In genomic region chr20:37992802-37993538, GRCh38 we compare ENCODE assay signal across 8 cellular contexts. TPM values are rescaled to one million over a fixed set of nuclear protein-coding genes. Genes with fewer than 3 reads are reported as not detected.
DNase-seq lines count a peak whose midpoint lies in the region; ATAC-seq and TF ChIP-seq lines count a peak whose summit lies in the region.

No MANE protein-coding gene starts in this region.

- H3K4me3 Mint-ChIP-seq in CD8-positive, alpha-beta T cell, result no peak overlapping the region

- H3K9me3 Mint-ChIP-seq in CD8-positive, alpha-beta T cell, result no peaks in the 10 kb centered on the region

- POLR2A ChIA-PET in CD8-positive, alpha-beta T cell (lab: Charles Lee), result no interaction called here

- H3K36me3 ChIP-seq in CD8-positive, alpha-beta T cell (ENCODE audit: insufficient read depth, low read length), result peaks cover 9% of the 10 kb centered on the region
- H3K36me3 ChIP-seq in OCI-LY3 (replicated peaks; ENCODE audit: low read depth, low read length), result peaks cover 84% of the 10 kb centered on the region
- peaks cover 0 to 35% of the 10 kb centered on the region in 2 donors for H3K36me3 ChIP-seq in vagina

- H3K4me2 ChIP-seq in OCI-LY3 (ENCODE audit: low read length), result no peak overlapping the region

- H3K27me3 Mint-ChIP-seq in CD8-positive, alpha-beta T cell (ENCODE audit: low read depth), result no peaks in the 10 kb centered on the region

- H3K4me1 ChIP-seq in CD8-positive, alpha-beta T cell (ENCODE audit: insufficient read depth, low read length), result no peaks in the 10 kb centered on the region
- H3K4me1 ChIP-seq in OCI-LY3 (ENCODE audit: low read length) (peaks cover 34% of the 10 kb centered on the region), vagina (peaks cover 19% of the 10 kb centered on the region)

- peak in 2 of 7 experiments; percentile 13 to 21 for DNase-seq in CD8-positive, alpha-beta T cell
- DNase-seq in GM20000 (ENCODE audit: low spot score) (peak; percentile 71), epithelial cell of esophagus (ENCODE audit: low read depth) (peak; percentile 90), non-pigmented ciliary epithelial cell (ENCODE audit: low read depth) (peak; percentile 86), pons (ENCODE audit: low spot score) (no peak), vagina (ENCODE audit: extremely low spot score in 2 of 2) (no peak)

- H3K27ac Mint-ChIP-seq in CD8-positive, alpha-beta T cell, result no peak overlapping the region

- peaks cover 7% of the 10 kb centered on the region for H4K20me1 ChIP-seq in OCI-LY3 (ENCODE audit: insufficient read depth, low read length)

- H3K27me3 ChIP-seq in CD8-positive, alpha-beta T cell (ENCODE audit: insufficient read depth, low read length), result no peaks in the 10 kb centered on the region
- H3K27me3 ChIP-seq in OCI-LY3 (ENCODE audit: low read depth, low read length), result no peaks in the 10 kb centered on the region
- H3K27me3 ChIP-seq in vagina, result no peaks in the 10 kb centered on the region

- peak; percentile 51 for TF ChIP-seq CTCF in CD8-positive, alpha-beta T cell (IDR thresholded peaks at IDR 0.05)
- TF ChIP-seq CTCF in GM20000 (IDR thresholded peaks at IDR 0.05; ENCODE audit: extremely low read depth, missing control alignments) (no peak), OCI-LY3 (IDR thresholded peaks at IDR 0.05; ENCODE audit: low read depth, low read length) (peak; percentile 86), epithelial cell of esophagus (IDR thresholded peaks at IDR 0.05; ENCODE audit: insufficient read depth, low read depth, low read length, missing control alignments) (peak; percentile 42), vagina (IDR thresholded peaks at IDR 0.05) (peak in 1 of 3 experiments; percentile 43)

- intact Hi-C loops in CD8-positive, alpha-beta T cell (cut with DNase I, micrococcal nuclease), result loop anchor here (1.0 to 2.0 kb wide), 3 partner anchors 90 to 429 kb away; partner anchors contain the start of gene VSTM2L (in 1 of the 2)
- intact Hi-C loops in vagina (cut with DNase I), result loop anchor here (10.0 kb wide), 1 partner anchor 428 kb away; no protein-coding TSS in a partner anchor

- no peak for TF ChIP-seq POLR2A in vagina (IDR thresholded peaks at IDR 0.05)

- H3K9ac ChIP-seq in OCI-LY3 (ENCODE audit: low read length), result no peak overlapping the region

- H2AFZ ChIP-seq in OCI-LY3 (ENCODE audit: low read depth, low read length), result no peak overlapping the region

- no peak overlapping the region for H3K4me3 ChIP-seq in CD8-positive, alpha-beta T cell (ENCODE audit: low read depth, low read length)
- no peak overlapping the region for H3K4me3 ChIP-seq in OCI-LY3 (ENCODE audit: low read length)
- H3K4me3 ChIP-seq in epithelial cell of esophagus (ENCODE audit: low read length), result no peak overlapping the region
- H3K4me3 ChIP-seq in vagina, result no peak overlapping the region

- H3K9me3 ChIP-seq in CD8-positive, alpha-beta T cell (ENCODE audit: low read length), result no peaks in the 10 kb centered on the region
- H3K9me3 ChIP-seq in OCI-LY3 (ENCODE audit: insufficient read depth, low read length) (no peaks in the 10 kb centered on the region), vagina (no peaks in the 10 kb centered on the region)

- no peaks in the 10 kb centered on the region for H3K79me2 ChIP-seq in OCI-LY3 (ENCODE audit: low read length)

- peaks cover 83% of the 10 kb centered on the region for H3K36me3 Mint-ChIP-seq in CD8-positive, alpha-beta T cell

- CTCF ChIA-PET in CD8-positive, alpha-beta T cell (lab: Charles Lee), result interaction anchor here (0.6 to 2.2 kb wide), 9 partner anchors 10 to 428 kb away, joined by 3 to 8 read pairs (median 3); no protein-coding TSS in a partner anchor

- no peak overlapping the region for H3K27ac ChIP-seq in CD8-positive, alpha-beta T cell (ENCODE audit: low read depth, low read length)
- H3K27ac ChIP-seq in OCI-LY3 (ENCODE audit: low read length), result no peak overlapping the region
- no peak overlapping the region for H3K27ac ChIP-seq in vagina

- peaks cover 22% of the 10 kb centered on the region for H3K4me1 Mint-ChIP-seq in CD8-positive, alpha-beta T cell (ENCODE audit: low read depth)

- ATAC-seq in CD8-positive, alpha-beta T cell, result no peak
- ATAC-seq in HG03135 (IDR thresholded peaks at IDR 0.05; ENCODE audit: unreplicated experiment), result no peak

RNA-seq across cellular contexts. Expression of gene TTI1, which starts 40.3 kb away (rescaled TPM):
- 10 to 100 TPM; 12.6 to 15.7 TPM for total RNA-seq in CD8-positive, alpha-beta T cell
- 13.5 TPM for total RNA-seq in vagina

RNA-seq across cellular contexts. Expression of gene RPRD1B, which starts 40.6 kb away (rescaled TPM):
- 10 to 100 TPM; 73.3 to 79.4 TPM for total RNA-seq in CD8-positive, alpha-beta T cell
- 23.8 TPM for total RNA-seq in vagina

Comparison
In these comparisons a context has a peak if more than half of its experiments do, and no peak if none do; other contexts are left out.
1. DNase-seq: peak in GM20000 (single experiment), epithelial cell of esophagus (single experiment) and non-pigmented ciliary epithelial cell (single experiment); none in pons (single experiment) and vagina (0 of 2).